20 cellular contexts compared by ENCODE assay signal in the genomic region with DNA sequence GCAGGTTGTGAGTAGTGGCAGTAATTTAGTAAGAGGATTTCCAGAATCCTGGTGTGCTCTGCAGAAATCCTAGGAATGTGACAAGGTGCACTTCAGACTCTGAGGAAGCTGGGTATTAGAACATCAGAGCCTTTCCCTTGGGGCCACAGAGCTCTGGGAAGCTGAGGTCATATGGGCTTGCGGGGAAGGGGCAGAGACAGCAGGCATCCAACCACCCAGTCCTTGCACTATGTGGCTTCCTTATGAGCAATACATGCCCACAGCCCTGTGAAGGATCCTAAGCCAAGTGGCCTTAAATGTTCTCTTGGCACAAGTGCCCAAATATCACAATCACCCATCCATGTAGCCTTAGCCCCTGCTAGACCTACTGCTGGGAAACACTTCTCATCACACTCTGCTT. TPM values are rescaled to one million over a fixed set of nuclear protein-coding genes. Genes with fewer than 3 reads are reported as not detected.
DNase-seq lines count a peak whose midpoint lies in the region; TF ChIP-seq lines count a peak whose summit lies in the region.
"Had no signal": no experiment of that assay in that cellular context is flagged by ENCODE, and none has a peak within 500 bp of the region (broad histone marks: within the 10 kb centered on the region; RNA-seq: fewer than 3 reads in every experiment).

No MANE protein-coding gene starts in this region.

- no peak for TF ChIP-seq POLR2A in thyroid gland (IDR thresholded peaks at IDR 0.05)

- CTCF ChIA-PET in PC-9 (lab: Charles Lee) = interaction anchor here (0.6 kb wide), 1 partner anchor 302 kb away, joined by 16 read pairs; no protein-coding TSS in a partner anchor

- H3K27ac ChIP-seq in thyroid gland (peak overlapping the region in 2 of 3 donors; percentile 48 to 61), PC-9 (no peak overlapping the region)
- H3K27ac ChIP-seq: BLaER1, SJSA1 had no signal

- no peaks in the 10 kb centered on the region for H3F3A ChIP-seq in PC-9 (ENCODE audit: insufficient read depth, low read depth)

- WGBS in thyroid gland, 2 donors = 43% methylated on average over 1 of the region's 1 CpG; no CpG with 5 or more reads in 1 of the 2 donors

- H3K36me3 ChIP-seq in thyroid gland (no peaks in the 10 kb centered on the region), PC-9 (ENCODE audit: low read depth) (no peaks in the 10 kb centered on the region)
- H3K36me3 ChIP-seq: BLaER1, SJSA1 had no signal

- POLR2A ChIA-PET in PC-9 (lab: Charles Lee; ENCODE audit: unreplicated experiment) = no interaction called here

- H3K79me2 ChIP-seq in PC-9 (ENCODE audit: low read depth) = no peaks in the 10 kb centered on the region

- H3K9me3 ChIP-seq in thyroid gland = no peaks in the 10 kb centered on the region
- H3K9me3 ChIP-seq in PC-9 (ENCODE audit: insufficient read depth, low read depth) = no peaks in the 10 kb centered on the region
- H3K9me3 ChIP-seq: SJSA1 had no signal

- no peaks in the 10 kb centered on the region for H4K20me1 ChIP-seq in PC-9 (ENCODE audit: insufficient read depth)
- H4K20me1 ChIP-seq: BLaER1 had no signal

- H3K4me2 ChIP-seq in PC-9 = no peak overlapping the region
- H3K4me2 ChIP-seq: BLaER1 had no signal

- H3K27me3 ChIP-seq in thyroid gland (no peaks in the 10 kb centered on the region), PC-9 (ENCODE audit: insufficient read depth, low read depth) (no peaks in the 10 kb centered on the region)
- H3K27me3 ChIP-seq: BLaER1, SJSA1 had no signal

- no peak overlapping the region for H3K4me3 ChIP-seq in thyroid gland (replicated peaks in 1 of 3)
- H3K4me3 ChIP-seq in PC-9 = no peak overlapping the region
- H3K4me3 ChIP-seq: BLaER1, SJSA1 had no signal

- H3K4me1 ChIP-seq in thyroid gland (peaks cover 17 to 20% of the 10 kb centered on the region in 2 donors), PC-9 (replicated peaks; ENCODE audit: insufficient read depth) (peaks cover 14% of the 10 kb centered on the region)
- H3K4me1 ChIP-seq: SJSA1 had no signal

- TF ChIP-seq CTCF in thyroid gland (IDR thresholded peaks at IDR 0.05) (no peak), PC-9 (conservative IDR thresholded peaks at IDR 0.05) (no peak)

- H3K9me2 ChIP-seq in PC-9 (ENCODE audit: insufficient read depth) = no peaks in the 10 kb centered on the region

- DNase-seq in ELF-1 (ENCODE audit: low read depth, low spot score) (peak; percentile 53), LHCN-M2 (ENCODE audit: low read depth) (peak; percentile 45), islet precursor cell (peak; percentile 89), thyroid gland (peak; percentile 54 to 67), DMS53 (lab: John Stamatoyannopoulos, UW) (no peak), PC-9 (no peak), KG1 (lab: John Stamatoyannopoulos, UW) (no peak)
- DNase-seq: ACHN; CD4-positive, alpha-beta T cell; COR-L47; GF-D8; NCI-H1092 treated with DMSO at 0.1 percent for 48 hours; NCI-H1436 treated with DMSO at 0.1 percent for 48 hours; NCI-H1930; SW 1271 had no signal

- no peak overlapping the region for H2AFZ ChIP-seq in PC-9

- no TSS peak for BruUV-seq in PC-9 (replicated peaks; lab: Mats Ljungman, UMichigan)

- intact Hi-C loops in thyroid gland (cut with DNase I) = no loop called here
- intact Hi-C loops in PC-9 (cut with micrococcal nuclease; ENCODE audit: unreplicated experiment) = no loop called here

RNA-seq across cellular contexts. Expression of a gene that starts 46.2 kb away (rescaled TPM):
- 3.1 TPM in 2 replicates for total RNA-seq in LHCN-M2 (2014; rRNA removed)
- polyA plus RNA-seq in LHCN-M2 (2012) = 1.4 TPM
- total RNA-seq in thyroid gland = 1 to 10 TPM; 1.6 to 4.3 (median 2.7) TPM
- total RNA-seq in PC-9 (2021) = 0.22 and 0.60 TPM in 2 replicates
- total RNA-seq: CD4-positive, alpha-beta T cell; H1; OCI-LY7; Right ventricle myocardium inferior had no signal

Comparison
In these comparisons a context has a peak if more than half of its experiments do, and no peak if none do; other contexts are left out.
1. DNase-seq: peak in ELF-1 (single experiment), LHCN-M2 (single experiment), islet precursor cell (single experiment) and thyroid gland (2 of 2); none in DMS53 (single experiment), PC-9 (0 of 2) and KG1 (single experiment).